1 cellular context compared by ENCODE assay signal in the genomic region with DNA sequence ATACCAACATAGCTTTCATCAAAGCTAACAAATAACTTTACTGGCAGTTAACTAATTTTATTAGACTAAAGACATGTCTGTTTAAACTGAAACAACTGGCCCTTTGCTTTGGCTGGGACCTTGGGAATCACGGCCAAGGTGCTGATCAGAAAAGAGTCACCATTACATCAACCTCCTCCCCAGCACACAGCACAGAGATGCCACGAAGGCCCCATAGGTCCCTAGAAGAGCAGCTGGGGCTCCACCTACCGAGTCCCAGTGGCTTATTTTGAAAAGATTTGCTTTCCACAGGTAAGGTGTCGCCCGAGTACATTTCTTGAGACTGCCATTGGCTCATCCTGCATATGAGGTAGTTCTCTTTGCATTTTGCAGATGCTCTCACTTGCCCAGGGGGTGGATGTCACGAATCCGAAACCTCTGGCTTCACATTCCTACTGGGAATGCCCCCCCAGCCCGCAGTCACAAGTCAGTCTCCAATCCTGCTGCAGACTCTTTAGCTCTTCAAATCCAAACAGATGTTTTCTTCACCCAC.
TF ChIP-seq lines count a peak whose summit lies in the region.

No MANE protein-coding gene starts in this region.

TF ChIP-seq in H1, 55 proteins besides CTCF, POLR2A, EP300 and RAD21:
- TF ChIP-seq, protein P1, sequence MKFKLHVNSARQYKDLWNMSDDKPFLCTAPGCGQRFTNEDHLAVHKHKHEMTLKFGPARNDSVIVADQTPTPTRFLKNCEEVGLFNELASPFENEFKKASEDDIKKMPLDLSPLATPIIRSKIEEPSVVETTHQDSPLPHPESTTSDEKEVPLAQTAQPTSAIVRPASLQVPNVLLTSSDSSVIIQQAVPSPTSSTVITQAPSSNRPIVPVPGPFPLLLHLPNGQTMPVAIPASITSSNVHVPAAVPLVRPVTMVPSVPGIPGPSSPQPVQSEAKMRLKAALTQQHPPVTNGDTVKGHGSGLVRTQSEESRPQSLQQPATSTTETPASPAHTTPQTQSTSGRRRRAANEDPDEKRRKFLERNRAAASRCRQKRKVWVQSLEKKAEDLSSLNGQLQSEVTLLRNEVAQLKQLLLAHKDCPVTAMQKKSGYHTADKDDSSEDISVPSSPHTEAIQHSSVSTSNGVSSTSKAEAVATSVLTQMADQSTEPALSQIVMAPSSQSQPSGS (IDR thresholded peaks at IDR 0.05; ENCODE audit: low read length) = 0 out of 2 replicates have a peak, but pooled peaks have one; percentile 30
- TF ChIP-seq TEAD4 (IDR thresholded peaks at IDR 0.05; ENCODE audit: low read depth, low read length) = peak; percentile 53
- no peak for TF ChIP-seq YY1 (IDR thresholded peaks at IDR 0.05; ENCODE audit: low read depth, low read length)
- no peak for TF ChIP-seq HDAC2 (IDR thresholded peaks at IDR 0.05; ENCODE audit: borderline replicate concordance in 1 of 2, low read depth in 2 of 2, low read length in 2 of 2)
